ENCODE assay signal across 10 cellular contexts in the genomic region with DNA sequence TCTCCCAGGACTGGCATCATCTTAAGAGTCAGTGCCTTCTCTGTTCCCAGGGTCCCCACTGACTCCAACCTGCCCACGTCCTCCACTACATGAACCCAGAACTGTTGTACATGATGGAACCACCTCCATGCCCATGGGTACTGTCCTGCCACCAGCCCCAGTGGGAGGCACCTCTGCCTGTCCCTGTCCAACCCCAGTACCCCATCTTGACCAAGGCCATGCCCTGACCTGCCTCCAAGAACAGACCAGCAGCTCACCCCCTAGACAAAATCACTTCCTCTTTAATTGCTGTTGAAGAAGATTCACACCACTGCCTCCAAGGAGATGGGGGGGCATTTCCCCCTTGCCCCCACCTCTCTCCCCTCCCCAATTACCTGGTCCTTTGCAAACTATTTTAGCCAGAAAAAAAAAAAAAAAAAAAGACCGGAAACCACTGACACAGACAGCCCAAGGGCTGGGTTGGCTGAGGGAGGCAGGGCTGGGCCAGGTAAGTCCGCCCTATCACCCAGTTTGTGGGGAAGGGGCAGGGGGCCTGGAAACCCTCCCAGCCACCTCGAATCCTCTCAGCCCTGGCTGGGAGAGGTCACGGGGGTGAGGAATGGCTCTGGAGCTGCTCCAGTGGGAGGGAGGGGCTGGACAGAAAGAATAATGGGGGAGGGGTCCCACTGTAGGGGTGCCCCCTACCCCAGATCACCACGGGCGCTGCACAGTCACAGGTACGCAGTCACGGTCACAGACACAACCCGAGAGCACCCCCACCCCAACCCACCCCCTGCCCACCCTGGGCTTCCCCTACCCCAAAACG. TPM values are rescaled to one million over a fixed set of nuclear protein-coding genes. Genes with fewer than 3 reads are reported as not detected.
DNase-seq lines count a peak whose midpoint lies in the region; ATAC-seq, FAIRE-seq and TF ChIP-seq lines count a peak whose summit lies in the region.
"Had no signal": no experiment of that assay in that cellular context is flagged by ENCODE, and none has a peak within 500 bp of the region (broad histone marks: within the 10 kb centered on the region; RNA-seq: fewer than 3 reads in every experiment).

No MANE protein-coding gene starts in this region.

- no peak for FAIRE-seq in H54 (lab: Jason Lieb, UNC)

- no peaks in the 10 kb centered on the region for H3K9me3 ChIP-seq in HCT116 (ENCODE audit: control insufficient read depth in 1 of 2, insufficient read depth in 1 of 2, low read depth in 1 of 2, low read length in 2 of 2)

- intact Hi-C loops in HCT116 (cut with micrococcal nuclease): no loop called here

- H3K4me2 ChIP-seq in HCT116 (ENCODE audit: low read length): no peak overlapping the region

- peaks cover 10 to 15% of the 10 kb centered on the region in 2 donors for H3K36me3 Mint-ChIP-seq in activated T-cell treated with anti-CD3 and anti-CD28 coated beads, Interleukin-2, amount 50 U/mL, for 72 hours (ENCODE audit: insufficient read depth in 2 of 2)
- peaks cover 19% of the 10 kb centered on the region for H3K36me3 Mint-ChIP-seq in activated T-cell treated with anti-CD3 and anti-CD28 coated beads, Interleukin-2, amount 50 U/mL, for 4 hours (ENCODE audit: insufficient read depth)
- peaks cover 13% of the 10 kb centered on the region for H3K36me3 Mint-ChIP-seq in chondrocyte (ENCODE audit: low read depth)

- no peak overlapping the region for H3K27ac ChIP-seq in HCT116 (ENCODE audit: low read depth, low read length)
- H3K27ac ChIP-seq: epithelial cell of prostate had no signal

- H3K27me3 ChIP-seq in HCT116 (ENCODE audit: insufficient read depth, low read length): no peaks in the 10 kb centered on the region

- no peaks in the 10 kb centered on the region for H3K4me1 Mint-ChIP-seq in activated T-cell treated with anti-CD3 and anti-CD28 coated beads, Interleukin-2, amount 50 U/mL, for 72 hours (ENCODE audit: low read depth)
- H3K4me1 Mint-ChIP-seq in activated T-cell treated with anti-CD3 and anti-CD28 coated beads, Interleukin-2, amount 50 U/mL, for 4 hours (ENCODE audit: low read depth): peaks cover 9% of the 10 kb centered on the region
- H3K4me1 Mint-ChIP-seq in chondrocyte (ENCODE audit: low read depth): peaks cover 13% of the 10 kb centered on the region

- ATAC-seq in activated T-cell treated with anti-CD3 and anti-CD28 coated beads, Interleukin-2, amount 50 U/mL, for 72 hours (replicated peaks in 1 of 2): no peak
- ATAC-seq in activated T-cell treated with anti-CD3 and anti-CD28 coated beads, Interleukin-2, amount 50 U/mL, for 4 hours: no peak
- no peak for ATAC-seq in HCT116

- no peaks in the 10 kb centered on the region for H4K20me1 ChIP-seq in HCT116 (ENCODE audit: insufficient read depth)

- H3K9me3 Mint-ChIP-seq in activated T-cell treated with anti-CD3 and anti-CD28 coated beads, Interleukin-2, amount 50 U/mL, for 72 hours: no peaks in the 10 kb centered on the region
- no peaks in the 10 kb centered on the region for H3K9me3 Mint-ChIP-seq in activated T-cell treated with anti-CD3 and anti-CD28 coated beads, Interleukin-2, amount 50 U/mL, for 4 hours
- no peaks in the 10 kb centered on the region for H3K9me3 Mint-ChIP-seq in chondrocyte (ENCODE audit: low read depth)

- no peak overlapping the region for H3K4me3 Mint-ChIP-seq in activated T-cell treated with anti-CD3 and anti-CD28 coated beads, Interleukin-2, amount 50 U/mL, for 72 hours
- no peak overlapping the region for H3K4me3 Mint-ChIP-seq in activated T-cell treated with anti-CD3 and anti-CD28 coated beads, Interleukin-2, amount 50 U/mL, for 4 hours
- peak overlapping the region; percentile 33 for H3K4me3 Mint-ChIP-seq in chondrocyte (ENCODE audit: unreplicated experiment)

- peaks cover 7 to 18% of the 10 kb centered on the region in 2 experiments; a peak in 3 of 4 replicates for H3K4me1 ChIP-seq in HCT116 (ENCODE audit: control insufficient read depth in 1 of 2, insufficient read depth in 2 of 2, low read length in 2 of 2)

- H3K9me2 ChIP-seq in HCT116 (ENCODE audit: insufficient read depth): no peaks in the 10 kb centered on the region

- BruUV-seq in HCT116 (replicated peaks; lab: Mats Ljungman, UMichigan): TSS peak; percentile 26

- peaks cover 4% of the 10 kb centered on the region in 2 experiments; a peak in 1 of 4 replicates for H3K36me3 ChIP-seq in HCT116 (ENCODE audit: control insufficient read depth in 1 of 2, insufficient read depth in 2 of 2, low read length in 2 of 2)

- TF ChIP-seq POLR2A in HCT116 (IDR thresholded peaks at IDR 0.05; ENCODE audit: borderline replicate concordance, extremely low read depth, insufficient read depth, insufficient read length) (no peak), H54 (IDR thresholded peaks at IDR 0.05; ENCODE audit: low read depth, low read length) (no peak)

- no peak overlapping the region for H3K4me3 ChIP-seq in HCT116 (replicated peaks in 1 of 2; ENCODE audit: low read depth in 1 of 2, low read length in 2 of 2)

- no peak for DNase-seq in activated T-cell treated with anti-CD3 and anti-CD28 coated beads, Interleukin-2, amount 50 U/mL, for 72 hours
- DNase-seq in activated T-cell treated with anti-CD3 and anti-CD28 coated beads, Interleukin-2, amount 50 U/mL, for 4 hours: no peak
- DNase-seq in HCT116 (ENCODE audit: low read depth, low spot score): no peak
- DNase-seq in chondrocyte (ENCODE audit: low spot score): no peak
- peak; percentile 21 for DNase-seq in stimulated activated CD8-positive, alpha-beta memory T cell treated with anti-CD3 and anti-CD28 coated beads, Interleukin-4, amount 100 ng/mL, for 48 hours
- no peak for DNase-seq in H54 (ENCODE audit: insufficient read length, low spot score)
- DNase-seq in stimulated activated CD4-positive, alpha-beta T cell treated with anti-CD3 and anti-CD28 coated beads, Interleukin-1b, Interleukin-23, amount 100 ng/mL, for 48 hours: no peak
- DNase-seq in NCI-H526 (lab: John Stamatoyannopoulos, UW): no peak
- DNase-seq: activated effector memory CD4-positive, alpha-beta T cell treated with Interleukin-2 at 50 U/mL for 16 hours had no signal

- RAD21 ChIA-PET in HCT116 (lab: Charles Lee; ENCODE audit: low non-redundant PET in 1 of 2, low total read pairs in 2 of 2, uncharacterized antibody in 2 of 2, unreplicated experiment in 2 of 2): no interaction called here

- H2AFZ ChIP-seq in HCT116 (ENCODE audit: low read depth, low read length, poor library complexity, severe bottlenecking): no peak overlapping the region

- TF ChIP-seq CTCF in HCT116 (IDR thresholded peaks at IDR 0.05 in 2 of 3, conservative IDR thresholded peaks at IDR 0.05 in 1 of 3; ENCODE audit: borderline replicate concordance in 1 of 3, insufficient read depth in 1 of 3, low read depth in 2 of 3, low read length in 2 of 3) (no peak), chondrocyte (IDR thresholded peaks at IDR 0.05) (no peak)

- POLR2A ChIA-PET in HCT116 (lab: Charles Lee): interaction anchor here (0.7 to 1.2 kb wide), 3 partner anchors 19 to 660 kb away, joined by 3 to 7 read pairs (median 3); a partner anchor contains a TSS

- no peak overlapping the region for H3K9ac ChIP-seq in HCT116 (ENCODE audit: low read length)

- CTCF ChIA-PET in HCT116 (lab: Charles Lee): interaction anchor here (1.0 to 3.1 kb wide), 10 partner anchors 15 to 270 kb away, joined by 3 to 15 read pairs (median 5); a partner anchor contains a TSS

- peak overlapping the region; percentile 17 for H3K27ac Mint-ChIP-seq in activated T-cell treated with anti-CD3 and anti-CD28 coated beads, Interleukin-2, amount 50 U/mL, for 72 hours
- H3K27ac Mint-ChIP-seq in chondrocyte (ENCODE audit: unreplicated experiment): no peak overlapping the region

- TF ChIP-seq RAD21 in HCT116 (IDR thresholded peaks at IDR 0.05; ENCODE audit: low read depth): no peak

- H3K79me2 ChIP-seq in HCT116 (ENCODE audit: insufficient read depth, low read length): no peaks in the 10 kb centered on the region

- no peaks in the 10 kb centered on the region for H3K27me3 Mint-ChIP-seq in activated T-cell treated with anti-CD3 and anti-CD28 coated beads, Interleukin-2, amount 50 U/mL, for 72 hours (ENCODE audit: low read depth)
- no peaks in the 10 kb centered on the region for H3K27me3 Mint-ChIP-seq in activated T-cell treated with anti-CD3 and anti-CD28 coated beads, Interleukin-2, amount 50 U/mL, for 4 hours (ENCODE audit: low read depth)
- H3K27me3 Mint-ChIP-seq in chondrocyte (ENCODE audit: low read depth): peaks cover 3% of the 10 kb centered on the region

TF ChIP-seq in HCT116, 20 proteins besides CTCF, POLR2A, EP300 and RAD21 (continues in another document):
- no peak for TF ChIP-seq FOSL1 (IDR thresholded peaks at IDR 0.05; ENCODE audit: low read depth)

RNA-seq across cellular contexts. Expression of a gene that starts 13.4 kb away (rescaled TPM):
- total RNA-seq in activated T-cell treated with anti-CD3 and anti-CD28 coated beads, Interleukin-2, amount 50 U/mL, for 72 hours: 10 to 100 TPM; 21.7 to 26.9 TPM
- total RNA-seq in activated T-cell treated with anti-CD3 and anti-CD28 coated beads, Interleukin-2, amount 50 U/mL, for 4 hours: 10 to 100 TPM; 24.4 to 28.1 (median 25.8) TPM
- 15.8 TPM for total RNA-seq in HCT116 (2021; ENCODE audit: unreplicated experiment)
- 11.9 and 13.3 TPM in 2 replicates for polyA plus RNA-seq in HCT116 (2012)
- total RNA-seq in chondrocyte: 1.9 to 3.1 TPM (median 1.9 TPM) in 3 replicates

RNA-seq across cellular contexts. Expression of a gene that starts 19.7 kb away (rescaled TPM):
- total RNA-seq in activated T-cell treated with anti-CD3 and anti-CD28 coated beads, Interleukin-2, amount 50 U/mL, for 72 hours: 10 to 100 TPM; 18.2 to 19.6 TPM
- total RNA-seq in activated T-cell treated with anti-CD3 and anti-CD28 coated beads, Interleukin-2, amount 50 U/mL, for 4 hours: 10 to 100 TPM; 11.5 to 14.9 (median 14.0) TPM
- 14.9 TPM for total RNA-seq in HCT116 (2021; ENCODE audit: unreplicated experiment)
- 17.1 and 18.7 TPM in 2 replicates for polyA plus RNA-seq in HCT116 (2012)
- 21.2 to 29.3 TPM (median 21.5 TPM) in 3 replicates for total RNA-seq in chondrocyte

RNA-seq across cellular contexts. Expression of a gene that starts 27.0 kb away (rescaled TPM):
- total RNA-seq in activated T-cell treated with anti-CD3 and anti-CD28 coated beads, Interleukin-2, amount 50 U/mL, for 72 hours: 100 to 1,000 TPM; 150 to 154 TPM
- total RNA-seq in activated T-cell treated with anti-CD3 and anti-CD28 coated beads, Interleukin-2, amount 50 U/mL, for 4 hours: 100 to 1,000 TPM; 347 to 382 (median 378) TPM
- total RNA-seq in HCT116 (2021; ENCODE audit: unreplicated experiment) (206 TPM), chondrocyte (136 to 140 TPM (median 139 TPM) in 3 replicates)
- 160 and 199 TPM in 2 replicates for polyA plus RNA-seq in HCT116 (2012)

RNA-seq across cellular contexts. Expression of a gene that starts 29.8 kb away (rescaled TPM):
- 10 to 100 TPM; 30.2 to 32.9 TPM for total RNA-seq in activated T-cell treated with anti-CD3 and anti-CD28 coated beads, Interleukin-2, amount 50 U/mL, for 72 hours
- total RNA-seq in activated T-cell treated with anti-CD3 and anti-CD28 coated beads, Interleukin-2, amount 50 U/mL, for 4 hours: 10 to 100 TPM; 15.7 to 17.6 (median 17.3) TPM
- total RNA-seq in HCT116 (2021; ENCODE audit: unreplicated experiment) (21.8 TPM), chondrocyte (17.3 to 22.1 TPM (median 21.8 TPM) in 3 replicates)
- 17.5 and 17.8 TPM in 2 replicates for polyA plus RNA-seq in HCT116 (2012)

RNA-seq across cellular contexts. Expression of a gene that starts 31.2 kb away (rescaled TPM):
- 100 to 1,000 TPM; 103 to 104 TPM for total RNA-seq in activated T-cell treated with anti-CD3 and anti-CD28 coated beads, Interleukin-2, amount 50 U/mL, for 72 hours
- 100 to 1,000 TPM in 2 of 3 donors, 10 to 100 TPM in 1; 86.4 to 108 (median 101) TPM for total RNA-seq in activated T-cell treated with anti-CD3 and anti-CD28 coated beads, Interleukin-2, amount 50 U/mL, for 4 hours
- total RNA-seq in HCT116 (2021; ENCODE audit: unreplicated experiment) (98.4 TPM), chondrocyte (284 to 337 TPM (median 290 TPM) in 3 replicates)
- 122 and 124 TPM in 2 replicates for polyA plus RNA-seq in HCT116 (2012)
